In genomic region chr1:76038306-76039004, GRCh38 we compare ENCODE assay signal across 24 cellular contexts. TPM values are rescaled to one million over a fixed set of nuclear protein-coding genes. Genes with fewer than 3 reads are reported as not detected.
A peak's percentile ranks its signal among the peaks of the same experiment; 100 is the strongest.
DNase-seq lines count a peak whose midpoint lies in the region; ATAC-seq and TF ChIP-seq lines count a peak whose summit lies in the region.
"Had no signal": no experiment of that assay in that cellular context is flagged by ENCODE, and none has a peak within 500 bp of the region (broad histone marks: within the 10 kb centered on the region; RNA-seq: fewer than 3 reads in every experiment).

No MANE protein-coding gene starts in this region.

- H3K4me1 ChIP-seq in SK-N-SH (ENCODE audit: control insufficient read depth in 1 of 2, insufficient read depth in 2 of 2, low read depth in 1 of 2, low read length in 1 of 2) (peaks cover 7 to 9% of the 10 kb centered on the region in 2 experiments; a peak in 3 of 4 replicates), parathyroid adenoma (no peaks in the 10 kb centered on the region)
- H3K4me1 ChIP-seq: HAP-1, heart left ventricle, lower lobe of right lung, right lobe of liver, suprapubic skin had no signal

- H3K9me2 ChIP-seq in SK-N-SH: no peaks in the 10 kb centered on the region

- TF ChIP-seq RAD21 in SK-N-SH (IDR thresholded peaks at IDR 0.05; ENCODE audit: low read length): no peak

- H3K4me2 ChIP-seq in SK-N-SH (peak overlapping the region; percentile 39; the same call in 1 of the 2 replicates), parathyroid adenoma (ENCODE audit: low read length) (peak overlapping the region; percentile 27)

- no peaks in the 10 kb centered on the region for H3F3A ChIP-seq in SK-N-SH (replicated peaks; ENCODE audit: insufficient read depth)

- 51% methylated on average over 3 of the region's 3 CpGs for WGBS in SK-N-SH (ENCODE audit: low lambda C conversion rate)

- H3K79me2 ChIP-seq in SK-N-SH (ENCODE audit: insufficient read depth) (no peaks in the 10 kb centered on the region), parathyroid adenoma (no peaks in the 10 kb centered on the region)

- H3K36me3 ChIP-seq in SK-N-SH (replicated peaks in 1 of 2; ENCODE audit: control insufficient read depth in 1 of 2, insufficient read depth in 2 of 2, low read length in 1 of 2): no peaks in the 10 kb centered on the region
- no peaks in the 10 kb centered on the region for H3K36me3 ChIP-seq in parathyroid adenoma (ENCODE audit: control insufficient read depth, insufficient read depth, low read length)
- H3K36me3 ChIP-seq: HAP-1, heart left ventricle, lower lobe of right lung, right lobe of liver, suprapubic skin had no signal

- H3K9me3 ChIP-seq in SK-N-SH (no peaks in the 10 kb centered on the region), parathyroid adenoma (ENCODE audit: control insufficient read depth, low read length) (no peaks in the 10 kb centered on the region)
- H3K9me3 ChIP-seq: HAP-1, heart left ventricle, lower lobe of right lung, right lobe of liver, suprapubic skin had no signal

- CTCF ChIA-PET in SK-N-SH (lab: Yijun Ruan, JAX): no interaction called here

- H3K27me3 ChIP-seq in SK-N-SH (ENCODE audit: insufficient read depth) (no peaks in the 10 kb centered on the region), parathyroid adenoma (ENCODE audit: control insufficient read depth, insufficient read depth, low read length) (no peaks in the 10 kb centered on the region)
- H3K27me3 ChIP-seq: right lobe of liver, suprapubic skin had no signal

- POLR2A ChIA-PET in SK-N-SH (lab: Yijun Ruan, JAX): no interaction called here

- ATAC-seq in HG03045 (IDR thresholded peaks at IDR 0.05; ENCODE audit: unreplicated experiment): no peak
- ATAC-seq: activated CD4-positive, alpha-beta T cell treated with anti-CD3 and anti-CD28 coated beads for 36 hours; activated T-helper 17 cell treated with anti-CD3 and anti-CD28 coated beads, Interleukin-2, amount 50 U/mL, for 72 hours; heart left ventricle; HepG2; lower lobe of right lung; right lobe of liver; T-cell had no signal

- TF ChIP-seq CTCF in SK-N-SH (IDR thresholded peaks at IDR 0.05) (no peak), parathyroid adenoma (IDR thresholded peaks at IDR 0.05) (no peak)

- no peak overlapping the region for H3K9ac ChIP-seq in SK-N-SH
- no peak overlapping the region for H3K9ac ChIP-seq in parathyroid adenoma

- H3K27ac ChIP-seq in SK-N-SH (ENCODE audit: low read depth in 2 of 2, low read length in 1 of 2) (peak overlapping the region; percentile 44 to 79; a peak in 2 of 4 replicates), parathyroid adenoma (no peak overlapping the region)
- H3K27ac ChIP-seq: coronary artery, heart left ventricle, lower lobe of right lung, right lobe of liver, suprapubic skin had no signal

- DNase-seq in Daoy (ENCODE audit: low read depth): peak; percentile 11
- no peak for DNase-seq in SK-N-SH
- DNase-seq in foreskin melanocyte: peak; percentile 44
- DNase-seq in hepatic stellate cell (ENCODE audit: low spot score): no peak
- no peak for DNase-seq in activated CD4-positive, alpha-beta T cell treated with anti-CD3 and anti-CD28 coated beads for 1 hour
- DNase-seq in AML-193 (lab: John Stamatoyannopoulos, UW): no peak
- DNase-seq: ACHN; activated CD4-positive, alpha-beta T cell treated with anti-CD3 and anti-CD28 coated beads for 36 hours; DMS153; heart left ventricle; lower lobe of right lung; NCI-H146; OCI-M1; right lobe of liver; Right ventricle myocardium superior; T-cell had no signal

- TF ChIP-seq EP300 in SK-N-SH (IDR thresholded peaks at IDR 0.05; ENCODE audit: borderline replicate concordance in 1 of 2, low read depth in 1 of 2, low read length in 1 of 2): peak; percentile 6 to 83; a peak in 3 of 4 replicates

- no peaks in the 10 kb centered on the region for H4K20me1 ChIP-seq in SK-N-SH (ENCODE audit: insufficient read depth)

- H2AFZ ChIP-seq in SK-N-SH (ENCODE audit: low read depth) (peak overlapping the region; percentile 71; the same call in 1 of the 2 replicates), parathyroid adenoma (no peak overlapping the region)

- H3K4me3 ChIP-seq in SK-N-SH (ENCODE audit: low read depth in 2 of 2, low read length in 1 of 2): no peak overlapping the region
- H3K4me3 ChIP-seq in parathyroid adenoma (ENCODE audit: low read depth, low read length): no peak overlapping the region
- H3K4me3 ChIP-seq: coronary artery, HAP-1, heart left ventricle, lower lobe of right lung, right lobe of liver, suprapubic skin had no signal

TF ChIP-seq in SK-N-SH, 30 proteins besides CTCF, POLR2A, EP300 and RAD21 (continues in another document):
- TF ChIP-seq YY1 (IDR thresholded peaks at IDR 0.05; ENCODE audit: low read depth): no peak
- no peak for TF ChIP-seq CHD2 (IDR thresholded peaks at IDR 0.05; ENCODE audit: low read length, partially characterized antibody)
- TF ChIP-seq SIN3A (IDR thresholded peaks at IDR 0.05; ENCODE audit: borderline replicate concordance, low read depth, low read length): 0 out of 2 replicates have a peak, but pooled peaks have one; percentile 46
- no peak for TF ChIP-seq MAX (IDR thresholded peaks at IDR 0.05; ENCODE audit: low read depth)
- peak; percentile 85 for TF ChIP-seq TCF12 (IDR thresholded peaks at IDR 0.05)
- TF ChIP-seq GATA2 (CRISPR knock-in tag; IDR thresholded peaks at IDR 0.05): no peak
- peak; percentile 63; the same call in 1 of the 2 replicates for TF ChIP-seq POLR2AphosphoS5 (IDR thresholded peaks at IDR 0.05; ENCODE audit: low read depth, low read length)
- no peak for TF ChIP-seq RCOR1 (IDR thresholded peaks at IDR 0.05; ENCODE audit: low read length)
- TF ChIP-seq NFIC (IDR thresholded peaks at IDR 0.05; ENCODE audit: borderline replicate concordance): peak; percentile 74
- TF ChIP-seq TEAD4 (IDR thresholded peaks at IDR 0.05; ENCODE audit: borderline replicate concordance, insufficient read depth): peak; percentile 86
- TF ChIP-seq, protein P1, sequence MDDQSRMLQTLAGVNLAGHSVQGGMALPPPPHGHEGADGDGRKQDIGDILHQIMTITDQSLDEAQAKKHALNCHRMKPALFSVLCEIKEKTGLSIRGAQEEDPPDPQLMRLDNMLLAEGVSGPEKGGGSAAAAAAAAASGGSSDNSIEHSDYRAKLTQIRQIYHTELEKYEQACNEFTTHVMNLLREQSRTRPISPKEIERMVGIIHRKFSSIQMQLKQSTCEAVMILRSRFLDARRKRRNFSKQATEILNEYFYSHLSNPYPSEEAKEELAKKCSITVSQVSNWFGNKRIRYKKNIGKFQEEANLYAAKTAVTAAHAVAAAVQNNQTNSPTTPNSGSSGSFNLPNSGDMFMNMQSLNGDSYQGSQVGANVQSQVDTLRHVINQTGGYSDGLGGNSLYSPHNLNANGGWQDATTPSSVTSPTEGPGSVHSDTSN (IDR thresholded peaks at IDR 0.05): peak; percentile 91
- no peak for TF ChIP-seq NRF1 (IDR thresholded peaks at IDR 0.05; ENCODE audit: low read depth, low read length)
- TF ChIP-seq GABPA (IDR thresholded peaks at IDR 0.05; ENCODE audit: low read depth): no peak
- TF ChIP-seq RFX5 (IDR thresholded peaks at IDR 0.05; ENCODE audit: low read length): no peak
- no peak for TF ChIP-seq REST (IDR thresholded peaks at IDR 0.05; ENCODE audit: low read depth, low read length)
- no peak for TF ChIP-seq MEF2A (IDR thresholded peaks at IDR 0.05; ENCODE audit: borderline replicate concordance, low read depth)
- TF ChIP-seq USF1 (IDR thresholded peaks at IDR 0.05; ENCODE audit: borderline replicate concordance, low read depth): no peak
- 0 out of 2 replicates have a peak, but pooled peaks have one; percentile 37 for TF ChIP-seq RXRA (IDR thresholded peaks at IDR 0.05; ENCODE audit: borderline replicate concordance, low read depth)
- TF ChIP-seq EZH2phosphoT487 (IDR thresholded peaks at IDR 0.05; ENCODE audit: borderline replicate concordance, low read depth): no peak
- TF ChIP-seq MXI1 (IDR thresholded peaks at IDR 0.05; ENCODE audit: low read depth, low read length): no peak
- no peak for TF ChIP-seq FOXJ3 (CRISPR knock-in tag; IDR thresholded peaks at IDR 0.05)

RNA-seq across cellular contexts. Expression of gene ST6GALNAC3, which starts 36.1 kb away (rescaled TPM):
- 3.8 and 6.2 TPM in 2 replicates for total RNA-seq in Daoy (2014; rRNA removed; shearing (Covaris generic))
- 8.1 and 12.1 TPM in 2 replicates for polyA plus RNA-seq in SK-N-SH (2012; rRNA removed)
- 14.4 and 14.7 TPM in 2 replicates for polyA plus RNA-seq in SK-N-SH (2012; cell fraction: cytosol; rRNA removed)
- 2.3 and 5.8 TPM in 2 replicates for polyA plus RNA-seq in SK-N-SH (2012; cell fraction: nucleus; rRNA removed)
- total RNA-seq: HepG2, osteoblast had no signal
- polyA plus RNA-seq: HepG2 had no signal

Comparison
In these comparisons a context has a peak if more than half of its experiments do, and no peak if none do; other contexts are left out.
1. DNase-seq: peak in Daoy (single experiment) and foreskin melanocyte (single experiment); none in SK-N-SH (single experiment), hepatic stellate cell (single experiment), activated CD4-positive, alpha-beta T cell treated with anti-CD3 and anti-CD28 coated beads for 1 hour (single experiment) and AML-193 (0 of 2).